9 cellular contexts compared by ENCODE assay signal in genomic region chr7:77439572-77439971, GRCh38. TPM values are rescaled to one million over a fixed set of nuclear protein-coding genes. Genes with fewer than 3 reads are reported as not detected.
DNase-seq lines count a peak whose midpoint lies in the region; ATAC-seq, FAIRE-seq and TF ChIP-seq lines count a peak whose summit lies in the region.
"Had no signal": no experiment of that assay in that cellular context is flagged by ENCODE, and none has a peak within 500 bp of the region (broad histone marks: within the 10 kb centered on the region; RNA-seq: fewer than 3 reads in every experiment).

No MANE protein-coding gene starts in this region.

- H3K27me3 Mint-ChIP-seq in MCF 10A (ENCODE audit: insufficient read depth, unreplicated experiment) (no peaks in the 10 kb centered on the region), T-helper 17 cell (peaks cover 4% of the 10 kb centered on the region)

- ATAC-seq in HepG2 (peak; percentile 99), T-helper 17 cell (no peak), GM18519 (IDR thresholded peaks at IDR 0.05; ENCODE audit: low FRiP score, unreplicated experiment) (no peak)
- ATAC-seq: effector memory CD8-positive, alpha-beta T cell had no signal

- TF ChIP-seq EP300 in HepG2 (IDR thresholded peaks at IDR 0.05; ENCODE audit: low read depth in 2 of 2, low read length in 2 of 2) = peak in 1 of 2 experiments; percentile 21; a peak in 1 of 4 replicates
- no peak for TF ChIP-seq EP300 in HepG2 (CRISPR knock-in tag; IDR thresholded peaks at IDR 0.05; ENCODE audit: borderline replicate concordance)

- WGBS in HepG2 (ENCODE audit: low lambda C conversion rate) = 44% methylated on average over 5 of the region's 5 CpGs

- no peaks in the 10 kb centered on the region for H3K79me2 ChIP-seq in HepG2 (ENCODE audit: insufficient read depth, low read length)

- H3K4me2 ChIP-seq in HepG2 (ENCODE audit: low read depth, low read length) = peak overlapping the region; percentile 48

- peaks cover 32% of the 10 kb centered on the region for H3K4me1 ChIP-seq in HepG2 (ENCODE audit: insufficient read depth, low read length)

- peak; percentile 86 for TF ChIP-seq RAD21 in HepG2 (CRISPR knock-in tag; IDR thresholded peaks at IDR 0.05)

- POLR2A ChIA-PET in MCF 10A (lab: Yijun Ruan, JAX) = interaction anchor here (1.2 to 2.0 kb wide), 4 partner anchors 12 to 162 kb away, joined by 3 to 5 read pairs (median 4); no protein-coding TSS in a partner anchor
- POLR2A ChIA-PET in HepG2 (lab: Yijun Ruan, JAX) = interaction anchor here (0.6 kb wide), 2 partner anchors 40 to 49 kb away, joined by 3 to 4 read pairs; no protein-coding TSS in a partner anchor

- H3K9ac ChIP-seq in HepG2 (ENCODE audit: insufficient read depth, low read depth, low read length) = no peak overlapping the region

- H3K4me3 ChIP-seq in AG10803 (ENCODE audit: low read length) (no peak overlapping the region), NB4 (ENCODE audit: low read depth, low read length) (no peak overlapping the region), HepG2 (replicated peaks in 1 of 3; ENCODE audit: insufficient read depth in 1 of 3, low read depth in 2 of 3, low read length in 3 of 3) (no peak overlapping the region)

- in situ Hi-C loops in HepG2 (cut with HindIII; ENCODE audit: extremely low pct_ligation_motif_present, low pct_unique_long_range_greater_than_20kb) = no loop called here

- no peaks in the 10 kb centered on the region for H3K36me3 ChIP-seq in HepG2 (replicated peaks in 1 of 2; ENCODE audit: control insufficient read depth in 1 of 2, insufficient read depth in 2 of 2, low read length in 2 of 2)

- CTCF ChIA-PET in MCF 10A (lab: Yijun Ruan, JAX) = interaction anchor here (0.6 to 2.5 kb wide), 29 partner anchors 10 to 318 kb away, joined by 3 to 23 read pairs (median 4); no protein-coding TSS in a partner anchor
- CTCF ChIA-PET in HepG2 (lab: Yijun Ruan, JAX; ENCODE audit: low intra/inter-chr PET ratio, low total read pairs) = interaction anchor here (0.6 kb wide), 1 partner anchor 114 kb away, joined by 3 read pairs; no protein-coding TSS in a partner anchor

- no peak for TF ChIP-seq POLR2A in NB4 (IDR thresholded peaks at IDR 0.05; ENCODE audit: extremely low read depth, insufficient read length)
- TF ChIP-seq POLR2A in HepG2 (IDR thresholded peaks at IDR 0.05; ENCODE audit: insufficient read depth in 1 of 2, low read depth in 2 of 2, low read length in 2 of 2) = no peak

- H3K9me3 ChIP-seq in HepG2 (ENCODE audit: low read length) (no peaks in the 10 kb centered on the region), T-helper 17 cell (ENCODE audit: control insufficient read depth, low read length, poor library complexity, severe bottlenecking) (no peaks in the 10 kb centered on the region)

- H3K9me3 Mint-ChIP-seq in MCF 10A (ENCODE audit: unreplicated experiment) = no peaks in the 10 kb centered on the region
- H3K9me3 Mint-ChIP-seq: effector memory CD8-positive, alpha-beta T cell had no signal

- no peak overlapping the region for H3K27ac ChIP-seq in HepG2 (ENCODE audit: extremely low read length, insufficient read depth, low read length)

- H3K4me1 Mint-ChIP-seq in MCF 10A (ENCODE audit: insufficient read depth, unreplicated experiment) = peaks cover 14% of the 10 kb centered on the region
- H3K4me1 Mint-ChIP-seq in T-helper 17 cell = peaks cover 14% of the 10 kb centered on the region

- H2AFZ ChIP-seq in HepG2 (ENCODE audit: low read length) = no peak overlapping the region

- peak; percentile 12 for FAIRE-seq in HepG2 (lab: Jason Lieb, UNC)

- H3K27ac Mint-ChIP-seq in MCF 10A (ENCODE audit: low read depth, unreplicated experiment) = no peak overlapping the region
- H3K27ac Mint-ChIP-seq in T-helper 17 cell = no peak overlapping the region
- H3K27ac Mint-ChIP-seq: effector memory CD8-positive, alpha-beta T cell had no signal

- H3K4me3 Mint-ChIP-seq in MCF 10A (ENCODE audit: unreplicated experiment) (no peak overlapping the region), T-helper 17 cell (no peak overlapping the region)
- H3K4me3 Mint-ChIP-seq: effector memory CD8-positive, alpha-beta T cell had no signal

- H3K36me3 Mint-ChIP-seq in MCF 10A (ENCODE audit: insufficient read depth, unreplicated experiment) = no peaks in the 10 kb centered on the region
- H3K36me3 Mint-ChIP-seq in T-helper 17 cell (ENCODE audit: low read depth) = peaks cover 5% of the 10 kb centered on the region

- peak; percentile 45 for TF ChIP-seq CTCF in AG10803 (conservative IDR thresholded peaks at IDR 0.05; ENCODE audit: low read length)
- TF ChIP-seq CTCF in NB4 (IDR thresholded peaks at IDR 0.05; ENCODE audit: low read depth, low read length) = peak; percentile 17
- peak; percentile 41 for TF ChIP-seq CTCF in MCF 10A (IDR thresholded peaks at IDR 0.05; ENCODE audit: unreplicated experiment)
- peak; percentile 86 for TF ChIP-seq CTCF in HepG2 (CRISPR knock-in tag; IDR thresholded peaks at IDR 0.05)

- intact Hi-C loops in MCF 10A (cut with micrococcal nuclease) (loop anchor here (1.0 to 10.0 kb wide), 4 partner anchors 99 to 505 kb away; no protein-coding TSS in a partner anchor), HepG2 (cut with micrococcal nuclease; ENCODE audit: unreplicated experiment) (loop anchor here (1.0 to 5.0 kb wide), 2 partner anchors 99 to 158 kb away; no protein-coding TSS in a partner anchor)

- DNase-seq in AG10803 (ENCODE audit: low read depth) = peak; percentile 48
- DNase-seq in NB4 (ENCODE audit: low read depth) = peak; percentile 48
- peak; percentile 76 for DNase-seq in MCF 10A (ENCODE audit: unreplicated experiment)
- DNase-seq in HepG2 (ENCODE audit: low spot score) = peak; percentile 72
- no peak for DNase-seq in hepatic stellate cell (ENCODE audit: low spot score)
- no peak for DNase-seq in T-helper 17 cell
- no peak for DNase-seq in activated naive CD4-positive, alpha-beta T cell treated with anti-CD3 and anti-CD28 coated beads, Interleukin-2, amount 50 U/mL, for 16 hours
- DNase-seq: effector memory CD8-positive, alpha-beta T cell had no signal

- no TSS peak for BruUV-seq in MCF 10A (replicated peaks; lab: Mats Ljungman, UMichigan)
- BruUV-seq in HepG2 (replicated peaks; lab: Mats Ljungman, UMichigan) = no TSS peak

- no peaks in the 10 kb centered on the region for H4K20me1 ChIP-seq in HepG2 (ENCODE audit: insufficient read depth, low read length)

- H3K27me3 ChIP-seq in HepG2 (ENCODE audit: control insufficient read depth in 1 of 2, insufficient read depth in 2 of 2, low read length in 2 of 2) = no peaks in the 10 kb centered on the region

TF ChIP-seq in HepG2, 621 proteins besides CTCF, POLR2A, EP300 and RAD21 (continues in another document):
- TF ChIP-seq ZNF776 (CRISPR knock-in tag; IDR thresholded peaks at IDR 0.05) (no peak), CENPX (CRISPR knock-in tag; IDR thresholded peaks at IDR 0.05) (no peak), ZBTB33 (CRISPR knock-in tag; IDR thresholded peaks at IDR 0.05) (peak; percentile 28; the same call in 1 of the 2 replicates), ZBTB37 (CRISPR knock-in tag; IDR thresholded peaks at IDR 0.05) (no peak)

RNA-seq across cellular contexts. Expression of gene GSAP, which starts 23.4 kb away (rescaled TPM):
- total RNA-seq in MCF 10A (2022) (13.7 and 19.0 TPM in 2 replicates), HepG2 (2016; rRNA removed; fragmentation: Illumina TruSeq; extraction: Trizol) (15.6 and 34.6 TPM in 2 replicates), T-helper 17 cell (10 to 100 TPM; 22.0 to 28.9 TPM)
- total RNA-seq in HepG2 (2016; cell fraction: cytosol; rRNA removed; fragmentation: Illumina TruSeq; extraction: Trizol; ENCODE audit: low read depth) = 16.9 and 17.1 TPM in 2 replicates
- total RNA-seq in HepG2 (2016; cell fraction: insoluble cytoplasmic fraction; rRNA removed; fragmentation: Illumina TruSeq; extraction: Trizol) = 17.6 and 34.6 TPM in 2 replicates
- 15.9 and 18.6 TPM in 2 replicates for total RNA-seq in HepG2 (2016; cell fraction: membrane; rRNA removed; fragmentation: Illumina TruSeq; extraction: Trizol)
- total RNA-seq in HepG2 (2016; cell fraction: nucleus; rRNA removed; fragmentation: Illumina TruSeq; extraction: Trizol) = 83.9 and 97.3 TPM in 2 replicates
- 33.6 and 40.6 TPM in 2 replicates for polyA plus RNA-seq in HepG2 (2011; rRNA removed)
- 6.9 and 7.5 TPM in 2 replicates for polyA plus RNA-seq in HepG2 (2011; cell fraction: cytosol; rRNA removed)
- 125 and 131 TPM in 2 replicates for polyA plus RNA-seq in HepG2 (2011; cell fraction: nucleus; rRNA removed)
- polyA plus RNA-seq in HepG2 (2012) = 13.4 and 21.8 TPM in 2 replicates
- polyA plus RNA-seq in HepG2 (2016; cell fraction: cytosol; fragmentation: Illumina TruSeq; extraction: Trizol; ENCODE audit: low read depth) = 2.5 and 2.9 TPM in 2 replicates
- polyA plus RNA-seq in HepG2 (2016; cell fraction: insoluble cytoplasmic fraction; fragmentation: Illumina TruSeq; extraction: Trizol; ENCODE audit: low read depth) = 11.8 and 12.4 TPM in 2 replicates
- 5.4 and 5.5 TPM in 2 replicates for polyA plus RNA-seq in HepG2 (2016; cell fraction: membrane; fragmentation: Illumina TruSeq; extraction: Trizol; ENCODE audit: low read depth)
- 116 and 121 TPM in 2 replicates for polyA plus RNA-seq in HepG2 (2016; cell fraction: nucleus; fragmentation: Illumina TruSeq; extraction: Trizol; ENCODE audit: insufficient read depth, low read depth)
- 28.9 TPM in 1 of 2 replicates, not detected in the other for polyA minus RNA-seq in HepG2 (2011; rRNA and poly(A)+ RNA removed; ENCODE audit: low replicate concordance)
- polyA minus RNA-seq in HepG2 (2011; cell fraction: cytosol; rRNA and poly(A)+ RNA removed) = 5.1 and 7.3 TPM in 2 replicates
- 126 and 129 TPM in 2 replicates for polyA minus RNA-seq in HepG2 (2011; cell fraction: nucleus; rRNA and poly(A)+ RNA removed)

Comparison
In these comparisons a context has a peak if more than half of its experiments do, and no peak if none do; other contexts are left out.
1. DNase-seq: peak in AG10803 (single experiment), NB4 (single experiment), MCF 10A (single experiment) and HepG2 (single experiment); none in hepatic stellate cell (single experiment), T-helper 17 cell (0 of 3) and activated naive CD4-positive, alpha-beta T cell treated with anti-CD3 and anti-CD28 coated beads, Interleukin-2, amount 50 U/mL, for 16 hours (single experiment).
2. CTCF ChIP-seq: peak in every context shown above with its lines; median percentile 86 in HepG2; 45 in AG10803; 41 in MCF 10A; 17 in NB4.